In genomic region chr3:71726106-71726505, GRCh38 we compare ENCODE assay signal across 9 cellular contexts. TPM values are rescaled to one million over a fixed set of nuclear protein-coding genes. Genes with fewer than 3 reads are reported as not detected.
DNase-seq lines count a peak whose midpoint lies in the region; ATAC-seq lines count a peak whose summit lies in the region.
"Had no signal": no experiment of that assay in that cellular context is flagged by ENCODE, and none has a peak within 500 bp of the region (broad histone marks: within the 10 kb centered on the region; RNA-seq: fewer than 3 reads in every experiment).

No MANE protein-coding gene starts in this region.

- peak overlapping the region; percentile 99 for H3K27ac Mint-ChIP-seq in activated naive CD8-positive, alpha-beta T cell treated with anti-CD3 and anti-CD28 coated beads, Interleukin-2, amount 10 ng/mL, durations not matched to agents 7 days and 5 days
- H3K27ac Mint-ChIP-seq in naive B cell = peak overlapping the region; percentile 2 to 75 (median 29)

- ATAC-seq in activated naive CD8-positive, alpha-beta T cell treated with anti-CD3 and anti-CD28 coated beads, Interleukin-2, amount 10 ng/mL, durations not matched to agents 7 days and 5 days (ENCODE audit: low read depth) = peak; percentile 48
- ATAC-seq in naive B cell (ENCODE audit: low read depth in 2 of 2) (no peak), GM21825 (IDR thresholded peaks at IDR 0.05; ENCODE audit: unreplicated experiment) (no peak)

- no peaks in the 10 kb centered on the region for H3K9me3 Mint-ChIP-seq in activated naive CD8-positive, alpha-beta T cell treated with anti-CD3 and anti-CD28 coated beads, Interleukin-2, amount 10 ng/mL, durations not matched to agents 7 days and 5 days
- H3K9me3 Mint-ChIP-seq in naive B cell = no peaks in the 10 kb centered on the region

- peak overlapping the region; percentile 85 for H3K4me3 ChIP-seq in thymus (ENCODE audit: low read length)

- POLR2A ChIA-PET in activated naive CD8-positive, alpha-beta T cell treated with anti-CD3 and anti-CD28 coated beads, Interleukin-2, amount 10 ng/mL, durations not matched to agents 7 days and 5 days (lab: Charles Lee) = no interaction called here

- WGBS in thymus = 50% methylated on average over 8 of the region's 8 CpGs

- peaks cover 51% of the 10 kb centered on the region for H3K4me1 Mint-ChIP-seq in activated naive CD8-positive, alpha-beta T cell treated with anti-CD3 and anti-CD28 coated beads, Interleukin-2, amount 10 ng/mL, durations not matched to agents 7 days and 5 days
- H3K4me1 Mint-ChIP-seq in naive B cell = peaks cover 36 to 43% (median 40%) of the 10 kb centered on the region in 3 donors

- no peaks in the 10 kb centered on the region for H3K36me3 ChIP-seq in thymus (ENCODE audit: control insufficient read depth, insufficient read depth)

- no peak overlapping the region for H3K27ac ChIP-seq in thymus (ENCODE audit: low read depth)

- H3K9me3 ChIP-seq in thymus (ENCODE audit: control insufficient read depth) = no peaks in the 10 kb centered on the region

- no peaks in the 10 kb centered on the region for H3K27me3 ChIP-seq in thymus (ENCODE audit: control insufficient read depth, insufficient read depth)

- DNase-seq in activated gamma-delta T cell treated with Interleukin-2 at 50 U/mL for 16 hours = peak; percentile 40
- no peak for DNase-seq in activated gamma-delta T cell (lab: John Stamatoyannopoulos, UW)
- DNase-seq in activated naive CD8-positive, alpha-beta T cell treated with anti-CD3 and anti-CD28 coated beads, Interleukin-2, amount 10 ng/mL, durations not matched to agents 7 days and 5 days = peak; percentile 48
- no peak for DNase-seq in naive B cell
- no peak for DNase-seq in NCI-H1694 treated with DMSO at 0.1 percent for 48 hours (lab: John Stamatoyannopoulos, UW)
- DNase-seq in ecto neural progenitor cell (ENCODE audit: low spot score) = no peak

- H3K4me3 Mint-ChIP-seq in activated naive CD8-positive, alpha-beta T cell treated with anti-CD3 and anti-CD28 coated beads, Interleukin-2, amount 10 ng/mL, durations not matched to agents 7 days and 5 days = peak overlapping the region; percentile 98
- H3K4me3 Mint-ChIP-seq in naive B cell = peak overlapping the region; percentile 76 to 93 (median 86)

- H3K36me3 Mint-ChIP-seq in activated naive CD8-positive, alpha-beta T cell treated with anti-CD3 and anti-CD28 coated beads, Interleukin-2, amount 10 ng/mL, durations not matched to agents 7 days and 5 days = peaks cover 7% of the 10 kb centered on the region
- peaks cover 0 to 7% of the 10 kb centered on the region in 2 donors for H3K36me3 Mint-ChIP-seq in naive B cell

- H3K27me3 Mint-ChIP-seq in activated naive CD8-positive, alpha-beta T cell treated with anti-CD3 and anti-CD28 coated beads, Interleukin-2, amount 10 ng/mL, durations not matched to agents 7 days and 5 days = no peaks in the 10 kb centered on the region
- H3K27me3 Mint-ChIP-seq in naive B cell = peaks cover 4 to 16% (median 9%) of the 10 kb centered on the region in 3 donors

- H3K4me1 ChIP-seq in thymus (ENCODE audit: control insufficient read depth, insufficient read depth, low read length) = peaks cover 29% of the 10 kb centered on the region

RNA-seq across cellular contexts. Expression of gene EIF4E3, which starts 0.9 kb away (rescaled TPM):
- total RNA-seq in activated naive CD8-positive, alpha-beta T cell treated with anti-CD3 and anti-CD28 coated beads, Interleukin-2, amount 10 ng/mL, durations not matched to agents 7 days and 5 days = 10 to 100 TPM; 63.6 to 64.6 TPM
- 1 to 10 TPM; 2.1 to 5.1 (median 3.1) TPM for polyA plus RNA-seq in naive B cell (ENCODE audit: low read depth in 6 of 6)
- polyA plus RNA-seq in thymus = 13.7 TPM

RNA-seq across cellular contexts. Expression of gene GPR27, which starts 27.5 kb away (rescaled TPM):
- under 1 TPM; 0.17 to 0.28 TPM for total RNA-seq in activated naive CD8-positive, alpha-beta T cell treated with anti-CD3 and anti-CD28 coated beads, Interleukin-2, amount 10 ng/mL, durations not matched to agents 7 days and 5 days
- under 1 TPM in 1 of 6 donors, not detected in 5; 0.13 TPM for polyA plus RNA-seq in naive B cell (ENCODE audit: low read depth in 6 of 6)
- 1.7 TPM for polyA plus RNA-seq in thymus

RNA-seq across cellular contexts. Expression of gene PROK2, which starts 58.8 kb away (rescaled TPM):
- total RNA-seq in activated naive CD8-positive, alpha-beta T cell treated with anti-CD3 and anti-CD28 coated beads, Interleukin-2, amount 10 ng/mL, durations not matched to agents 7 days and 5 days = not detected
- polyA plus RNA-seq in naive B cell (ENCODE audit: low read depth in 6 of 6) = under 1 TPM in 3 of 6 donors, not detected in 3; 0.40 to 0.55 (median 0.49) TPM
- polyA plus RNA-seq in thymus = 0.57 TPM
- total RNA-seq: kidney epithelial cell had no signal

Comparison
In these comparisons a context has a peak if more than half of its experiments do, and no peak if none do; other contexts are left out.
1. DNase-seq: peak in activated gamma-delta T cell treated with Interleukin-2 at 50 U/mL for 16 hours (single experiment) and activated naive CD8-positive, alpha-beta T cell treated with anti-CD3 and anti-CD28 coated beads, Interleukin-2, amount 10 ng/mL, durations not matched to agents 7 days and 5 days (single experiment); none in activated gamma-delta T cell (single experiment), naive B cell (single experiment), NCI-H1694 treated with DMSO at 0.1 percent for 48 hours (single experiment) and ecto neural progenitor cell (single experiment).